ENCODE assay signal across 16 cellular contexts in the genomic region with DNA sequence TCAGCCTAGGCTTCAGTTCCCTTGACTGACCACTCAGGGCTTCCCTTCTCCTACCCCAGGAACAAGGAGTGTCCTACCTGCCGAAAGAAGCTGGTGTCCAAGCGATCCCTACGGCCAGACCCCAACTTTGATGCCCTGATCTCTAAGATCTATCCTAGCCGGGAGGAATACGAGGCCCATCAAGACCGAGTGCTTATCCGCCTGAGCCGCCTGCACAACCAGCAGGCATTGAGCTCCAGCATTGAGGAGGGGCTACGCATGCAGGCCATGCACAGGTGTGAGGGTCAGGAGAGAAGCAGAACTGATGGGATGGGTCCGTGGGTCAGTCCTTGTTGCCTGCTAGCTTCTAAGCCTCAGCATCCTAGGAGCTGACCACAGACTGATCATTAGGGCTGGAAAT. TPM values are rescaled to one million over a fixed set of nuclear protein-coding genes. Genes with fewer than 3 reads are reported as not detected.
DNase-seq lines count a peak whose midpoint lies in the region; ATAC-seq and TF ChIP-seq lines count a peak whose summit lies in the region.
"Had no signal": no experiment of that assay in that cellular context is flagged by ENCODE, and none has a peak within 500 bp of the region (broad histone marks: within the 10 kb centered on the region; RNA-seq: fewer than 3 reads in every experiment).

No MANE protein-coding gene starts in this region.

- H3K4me1 ChIP-seq in neural progenitor cell (peaks cover 41% of the 10 kb centered on the region), SJCRH30 (peaks cover 13% of the 10 kb centered on the region)

- peaks cover 45% of the 10 kb centered on the region for H4K20me1 ChIP-seq in neural progenitor cell (ENCODE audit: low read depth)

- no peak overlapping the region for H2AFZ ChIP-seq in neural progenitor cell (replicated peaks)

- H3K4me2 ChIP-seq in neural progenitor cell = no peak overlapping the region

- H3K9me3 ChIP-seq in neural progenitor cell (ENCODE audit: low read depth) = no peaks in the 10 kb centered on the region
- no peaks in the 10 kb centered on the region for H3K9me3 ChIP-seq in SJCRH30 (replicated peaks)
- H3K9me3 ChIP-seq: right lobe of liver had no signal

- TF ChIP-seq CTCF in brain (conservative IDR thresholded peaks at IDR 0.05) (no peak), neural progenitor cell (IDR thresholded peaks at IDR 0.05) (no peak)

- no peak for ATAC-seq in GM21367 (IDR thresholded peaks at IDR 0.05; ENCODE audit: unreplicated experiment)
- ATAC-seq: HepG2, right lobe of liver had no signal

- peaks cover 20% of the 10 kb centered on the region for H3K79me2 ChIP-seq in neural progenitor cell (ENCODE audit: low read depth)

- H3K27me3 ChIP-seq in neural progenitor cell = peaks cover 48% of the 10 kb centered on the region
- no peaks in the 10 kb centered on the region for H3K27me3 ChIP-seq in SJCRH30
- H3K27me3 ChIP-seq: right lobe of liver had no signal

- H3K4me1 Mint-ChIP-seq in brain (peaks cover 77% of the 10 kb centered on the region), neural progenitor cell (peaks cover 69% of the 10 kb centered on the region)

- no peak overlapping the region for H3K9ac ChIP-seq in neural progenitor cell

- peak; percentile 41 for DNase-seq in activated effector memory CD4-positive, alpha-beta T cell treated with anti-CD3 and anti-CD28 coated beads, Interleukin-2, amount 50 U/mL, for 16 hours
- no peak for DNase-seq in activated effector memory CD4-positive, alpha-beta T cell treated with Interleukin-2 at 50 U/mL for 16 hours
- DNase-seq in HuH-7.5 (ENCODE audit: low spot score) (peak; percentile 2), neural progenitor cell (ENCODE audit: low spot score) (no peak), SJCRH30 (no peak), GM03348 (ENCODE audit: low spot score) (no peak)
- DNase-seq: activated CD8-positive, alpha-beta memory T cell treated with anti-CD3 and anti-CD28 coated beads, Interleukin-2, amount 50 U/mL, for 4 hours; amniotic stem cell; NCI-H187 treated with DMSO at 0.1 percent for 48 hours; NCI-H446; occipital lobe; WERI-Rb-1 had no signal

- H3K27ac Mint-ChIP-seq in brain (peak overlapping the region in 3 of 5 experiments; percentile 92 to 99 (median 95)), neural progenitor cell (no peak overlapping the region)

- H3K27ac ChIP-seq in neural progenitor cell = no peak overlapping the region
- H3K27ac ChIP-seq in SJCRH30 = no peak overlapping the region
- H3K27ac ChIP-seq: right lobe of liver, WERI-Rb-1 had no signal

- peaks cover 53% of the 10 kb centered on the region for H3F3A ChIP-seq in neural progenitor cell (ENCODE audit: low read depth)

- H3K36me3 ChIP-seq in neural progenitor cell (no peaks in the 10 kb centered on the region), SJCRH30 (no peaks in the 10 kb centered on the region)

- H3K4me3 ChIP-seq in neural progenitor cell (no peak overlapping the region), SJCRH30 (no peak overlapping the region)
- H3K4me3 ChIP-seq: right lobe of liver had no signal

- H3K36me3 Mint-ChIP-seq in brain (peaks cover 13% of the 10 kb centered on the region), neural progenitor cell (peaks cover 17% of the 10 kb centered on the region)

- H3K27me3 Mint-ChIP-seq in brain (peaks cover 19% of the 10 kb centered on the region), neural progenitor cell (ENCODE audit: insufficient read depth, low read depth) (peaks cover 16% of the 10 kb centered on the region)

- H3K9me3 Mint-ChIP-seq in brain (peaks cover 0 to 2% (median 0%) of the 10 kb centered on the region in 5 experiments), neural progenitor cell (no peaks in the 10 kb centered on the region)

- H3K4me3 Mint-ChIP-seq in brain (peak overlapping the region; percentile 89 to 100 (median 95)), neural progenitor cell (peak overlapping the region; percentile 99)

RNA-seq across cellular contexts. Expression of a gene that starts 1.6 kb away (rescaled TPM):
- 78.8 TPM for polyA plus RNA-seq in brain (ENCODE audit: insufficient read depth, low read depth, low replicate concordance)
- total RNA-seq in neural progenitor cell (ENCODE audit: low replicate concordance) = 12.1 and 20.2 TPM in 2 replicates
- 14.9 and 16.4 TPM in 2 replicates for total RNA-seq in SJCRH30 (2014; rRNA removed; shearing (Covaris generic))

RNA-seq across cellular contexts. Expression of a gene that starts 5.4 kb away (rescaled TPM):
- polyA plus RNA-seq in brain (ENCODE audit: insufficient read depth, low read depth, low replicate concordance) = 23.3 TPM
- 4.8 and 9.5 TPM in 2 replicates for total RNA-seq in neural progenitor cell (ENCODE audit: low replicate concordance)
- total RNA-seq in SJCRH30 (2014; rRNA removed; shearing (Covaris generic)) = 1.0 and 1.5 TPM in 2 replicates

RNA-seq across cellular contexts. Expression of a gene that starts 9.2 kb away (rescaled TPM):
- polyA plus RNA-seq in brain (ENCODE audit: insufficient read depth, low read depth, low replicate concordance) = 114 TPM
- 40.8 and 59.2 TPM in 2 replicates for total RNA-seq in neural progenitor cell (ENCODE audit: low replicate concordance)
- total RNA-seq in SJCRH30 (2014; rRNA removed; shearing (Covaris generic)) = 71.8 and 75.1 TPM in 2 replicates

RNA-seq across cellular contexts. Expression of a gene that starts 9.4 kb away (rescaled TPM):
- polyA plus RNA-seq in brain (ENCODE audit: insufficient read depth, low read depth, low replicate concordance) = 63.3 TPM
- total RNA-seq in neural progenitor cell (ENCODE audit: low replicate concordance) = 10.2 and 21.7 TPM in 2 replicates
- total RNA-seq in SJCRH30 (2014; rRNA removed; shearing (Covaris generic)) = 24.4 and 25.9 TPM in 2 replicates

RNA-seq across cellular contexts. Expression of a gene that starts 17.6 kb away (rescaled TPM):
- 1.2 TPM for polyA plus RNA-seq in brain (ENCODE audit: insufficient read depth, low read depth, low replicate concordance)
- 0.49 and 0.99 TPM in 2 replicates for total RNA-seq in neural progenitor cell (ENCODE audit: low replicate concordance)
- total RNA-seq in SJCRH30 (2014; rRNA removed; shearing (Covaris generic)) = 3.8 and 4.0 TPM in 2 replicates

Comparison
In these comparisons a context has a peak if more than half of its experiments do, and no peak if none do; other contexts are left out.
1. DNase-seq: peak in activated effector memory CD4-positive, alpha-beta T cell treated with anti-CD3 and anti-CD28 coated beads, Interleukin-2, amount 50 U/mL, for 16 hours (single experiment) and HuH-7.5 (single experiment); none in activated effector memory CD4-positive, alpha-beta T cell treated with Interleukin-2 at 50 U/mL for 16 hours (single experiment), neural progenitor cell (single experiment), SJCRH30 (0 of 2) and GM03348 (single experiment).